Comparison of ENCODE assay signal across 13 cellular contexts in genomic region chr18:75214766-75215515, GRCh38. TPM values are rescaled to one million over a fixed set of nuclear protein-coding genes. Genes with fewer than 3 reads are reported as not detected.
A peak's percentile ranks its signal among the peaks of the same experiment; 100 is the strongest.
DNase-seq lines count a peak whose midpoint lies in the region; ATAC-seq and TF ChIP-seq lines count a peak whose summit lies in the region.
"Had no signal": no experiment of that assay in that cellular context is flagged by ENCODE, and none has a peak within 500 bp of the region (broad histone marks: within the 10 kb centered on the region; RNA-seq: fewer than 3 reads in every experiment).

No MANE protein-coding gene starts in this region.

- H3K27me3 Mint-ChIP-seq in activated naive CD4-positive, alpha-beta T cell treated with anti-CD3 and anti-CD28 coated beads, Interleukin-2, amount 10 ng/mL, durations not matched to agents 7 days and 5 days, result peaks cover 4% of the 10 kb centered on the region
- no peaks in the 10 kb centered on the region for H3K27me3 Mint-ChIP-seq in activated CD8-positive, alpha-beta T cell treated with anti-CD3 and anti-CD28 coated beads for 36 hours

- no peak overlapping the region for H3K4me3 ChIP-seq in subcutaneous abdominal adipose tissue (ENCODE audit: low read depth in 1 of 5, low read length in 5 of 5)
- H3K4me3 ChIP-seq in H7 (ENCODE audit: insufficient read depth, low read depth, low read length), result no peak overlapping the region
- H3K4me3 ChIP-seq: SK-N-MC had no signal

- no peak for ATAC-seq in activated CD8-positive, alpha-beta T cell treated with anti-CD3 and anti-CD28 coated beads for 36 hours
- peak; percentile 42 for ATAC-seq in left colon
- ATAC-seq in GM21529 (IDR thresholded peaks at IDR 0.05; ENCODE audit: unreplicated experiment), result no peak

- H3K9me3 Mint-ChIP-seq in activated naive CD4-positive, alpha-beta T cell treated with anti-CD3 and anti-CD28 coated beads, Interleukin-2, amount 10 ng/mL, durations not matched to agents 7 days and 5 days, result no peaks in the 10 kb centered on the region
- no peaks in the 10 kb centered on the region for H3K9me3 Mint-ChIP-seq in activated CD8-positive, alpha-beta T cell treated with anti-CD3 and anti-CD28 coated beads for 36 hours

- POLR2A ChIA-PET in activated CD8-positive, alpha-beta T cell treated with anti-CD3 and anti-CD28 coated beads for 36 hours (lab: Charles Lee), result interaction anchor here (0.6 kb wide), 1 partner anchor 16 kb away, joined by 3 read pairs; no protein-coding TSS in a partner anchor

- H3K9me3 ChIP-seq in subcutaneous abdominal adipose tissue (ENCODE audit: control insufficient read depth in 5 of 5, low read length in 5 of 5), result no peaks in the 10 kb centered on the region

- intact Hi-C loops in activated CD8-positive, alpha-beta T cell treated with anti-CD3 and anti-CD28 coated beads for 36 hours (cut with micrococcal nuclease), result loop anchor here (5.0 kb wide), 1 partner anchor 32 kb away; no protein-coding TSS in a partner anchor
- intact Hi-C loops in left colon (cut with DNase I, micrococcal nuclease), result no loop called here

- peaks cover 36% of the 10 kb centered on the region for H3K36me3 Mint-ChIP-seq in activated naive CD4-positive, alpha-beta T cell treated with anti-CD3 and anti-CD28 coated beads, Interleukin-2, amount 10 ng/mL, durations not matched to agents 7 days and 5 days
- peaks cover 6% of the 10 kb centered on the region for H3K36me3 Mint-ChIP-seq in activated CD8-positive, alpha-beta T cell treated with anti-CD3 and anti-CD28 coated beads for 36 hours (ENCODE audit: low read depth)

- H3K9ac ChIP-seq in subcutaneous abdominal adipose tissue (ENCODE audit: low read length in 5 of 5), result no peak overlapping the region

- H3K36me3 ChIP-seq in subcutaneous abdominal adipose tissue (ENCODE audit: control insufficient read depth in 5 of 5, insufficient read depth in 5 of 5, low read length in 5 of 5) (no peaks in the 10 kb centered on the region), H7 (replicated peaks; ENCODE audit: control insufficient read depth, insufficient read depth, low read length) (no peaks in the 10 kb centered on the region)

- H3K4me3 Mint-ChIP-seq in activated naive CD4-positive, alpha-beta T cell treated with anti-CD3 and anti-CD28 coated beads, Interleukin-2, amount 10 ng/mL, durations not matched to agents 7 days and 5 days, result no peak overlapping the region
- no peak overlapping the region for H3K4me3 Mint-ChIP-seq in activated CD8-positive, alpha-beta T cell treated with anti-CD3 and anti-CD28 coated beads for 36 hours

- no peak for TF ChIP-seq CTCF in activated CD8-positive, alpha-beta T cell treated with anti-CD3 and anti-CD28 coated beads for 36 hours (IDR thresholded peaks at IDR 0.05)

- H3K4me1 Mint-ChIP-seq in activated naive CD4-positive, alpha-beta T cell treated with anti-CD3 and anti-CD28 coated beads, Interleukin-2, amount 10 ng/mL, durations not matched to agents 7 days and 5 days, result peaks cover 70% of the 10 kb centered on the region
- H3K4me1 Mint-ChIP-seq in activated CD8-positive, alpha-beta T cell treated with anti-CD3 and anti-CD28 coated beads for 36 hours (ENCODE audit: low read depth), result peaks cover 71% of the 10 kb centered on the region

- H3K27me3 ChIP-seq in subcutaneous abdominal adipose tissue (ENCODE audit: control insufficient read depth in 5 of 5, insufficient read depth in 4 of 5, low read length in 5 of 5), result no peaks in the 10 kb centered on the region
- H3K27me3 ChIP-seq in H7 (ENCODE audit: control insufficient read depth, insufficient read depth, low read length), result peaks cover 27% of the 10 kb centered on the region

- peaks cover 2 to 71% (median 47%) of the 10 kb centered on the region in 5 donors for H3K4me1 ChIP-seq in subcutaneous abdominal adipose tissue (ENCODE audit: control insufficient read depth in 5 of 5, insufficient read depth in 5 of 5, low read length in 5 of 5)

- no peak for DNase-seq in activated naive CD4-positive, alpha-beta T cell treated with anti-CD3 and anti-CD28 coated beads, Interleukin-2, amount 10 ng/mL, durations not matched to agents 7 days and 5 days
- no peak for DNase-seq in activated naive CD4-positive, alpha-beta T cell treated with Interleukin-2 at 50 U/mL for 16 hours
- DNase-seq in activated CD8-positive, alpha-beta T cell treated with anti-CD3 and anti-CD28 coated beads for 36 hours, result no peak
- DNase-seq in left colon (no peak), H7 (no peak), anterior cingulate cortex (lab: John Stamatoyannopoulos, UW) (no peak)
- DNase-seq: activated CD8-positive, alpha-beta memory T cell treated with anti-CD3 and anti-CD28 coated beads, Interleukin-2, amount 50 U/mL, for 4 hours; cortex of kidney; NCI-H187 treated with DMSO at 0.1 percent for 48 hours; nucleus accumbens had no signal

- H3K27ac ChIP-seq in subcutaneous abdominal adipose tissue (ENCODE audit: low read depth, low read length), result peak overlapping the region; percentile 80
- H3K27ac ChIP-seq: SK-N-MC had no signal

- CTCF ChIA-PET in activated naive CD4-positive, alpha-beta T cell treated with anti-CD3 and anti-CD28 coated beads, Interleukin-2, amount 10 ng/mL, durations not matched to agents 7 days and 5 days (lab: Charles Lee), result no interaction called here
- CTCF ChIA-PET in activated CD8-positive, alpha-beta T cell treated with anti-CD3 and anti-CD28 coated beads for 36 hours (lab: Charles Lee), result interaction anchor here (1.9 kb wide), 1 partner anchor 31 kb away, joined by 7 read pairs; no protein-coding TSS in a partner anchor

- H3K27ac Mint-ChIP-seq in activated naive CD4-positive, alpha-beta T cell treated with anti-CD3 and anti-CD28 coated beads, Interleukin-2, amount 10 ng/mL, durations not matched to agents 7 days and 5 days, result peak overlapping the region; percentile 76
- H3K27ac Mint-ChIP-seq in activated CD8-positive, alpha-beta T cell treated with anti-CD3 and anti-CD28 coated beads for 36 hours, result peak overlapping the region; percentile 67

RNA-seq across cellular contexts. Expression of gene TSHZ1, which starts 4.3 kb away (rescaled TPM):
- 10 to 100 TPM; 10.8 to 11.0 TPM for total RNA-seq in activated CD8-positive, alpha-beta T cell treated with anti-CD3 and anti-CD28 coated beads for 36 hours
- 10 to 100 TPM; 24.8 to 34.1 TPM for total RNA-seq in left colon
- 4.6 and 8.2 TPM in 2 replicates for total RNA-seq in H7 (2014; rRNA removed; shearing (Covaris generic))

RNA-seq across cellular contexts. Expression of gene PTGR3, which starts 6.0 kb away (rescaled TPM):
- total RNA-seq in activated CD8-positive, alpha-beta T cell treated with anti-CD3 and anti-CD28 coated beads for 36 hours, result 10 to 100 TPM; 20.0 to 21.1 TPM
- 10 to 100 TPM; 42.9 to 54.6 TPM for total RNA-seq in left colon
- total RNA-seq in H7 (2014; rRNA removed; shearing (Covaris generic)), result 16.1 and 18.1 TPM in 2 replicates
